In the genomic region with DNA sequence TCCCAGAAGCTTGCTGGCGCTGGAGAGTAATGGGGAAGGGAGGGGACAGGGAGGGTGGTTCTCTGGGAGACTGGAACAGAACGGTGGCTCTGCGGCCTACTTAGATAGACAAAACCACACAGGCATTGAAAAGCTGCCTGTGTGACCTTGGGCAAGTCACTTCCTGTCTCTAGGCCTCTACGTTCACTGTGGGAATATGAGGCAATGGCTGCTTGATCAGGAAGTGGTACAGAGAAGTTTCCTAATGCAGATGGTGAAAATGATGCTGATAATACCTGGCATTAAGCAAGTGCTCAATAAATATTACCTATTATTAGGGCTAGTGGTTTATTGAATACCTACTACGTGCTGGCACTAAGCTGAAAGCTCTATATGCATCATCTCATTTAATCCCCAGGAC, we compare ENCODE assay signal across 1 cellular context.
TF ChIP-seq lines count a peak whose summit lies in the region.

No MANE protein-coding gene starts in this region.

TF ChIP-seq in SK-N-SH, 30 proteins besides CTCF, POLR2A, EP300 and RAD21 (continued from another document):
- TF ChIP-seq, protein P1, sequence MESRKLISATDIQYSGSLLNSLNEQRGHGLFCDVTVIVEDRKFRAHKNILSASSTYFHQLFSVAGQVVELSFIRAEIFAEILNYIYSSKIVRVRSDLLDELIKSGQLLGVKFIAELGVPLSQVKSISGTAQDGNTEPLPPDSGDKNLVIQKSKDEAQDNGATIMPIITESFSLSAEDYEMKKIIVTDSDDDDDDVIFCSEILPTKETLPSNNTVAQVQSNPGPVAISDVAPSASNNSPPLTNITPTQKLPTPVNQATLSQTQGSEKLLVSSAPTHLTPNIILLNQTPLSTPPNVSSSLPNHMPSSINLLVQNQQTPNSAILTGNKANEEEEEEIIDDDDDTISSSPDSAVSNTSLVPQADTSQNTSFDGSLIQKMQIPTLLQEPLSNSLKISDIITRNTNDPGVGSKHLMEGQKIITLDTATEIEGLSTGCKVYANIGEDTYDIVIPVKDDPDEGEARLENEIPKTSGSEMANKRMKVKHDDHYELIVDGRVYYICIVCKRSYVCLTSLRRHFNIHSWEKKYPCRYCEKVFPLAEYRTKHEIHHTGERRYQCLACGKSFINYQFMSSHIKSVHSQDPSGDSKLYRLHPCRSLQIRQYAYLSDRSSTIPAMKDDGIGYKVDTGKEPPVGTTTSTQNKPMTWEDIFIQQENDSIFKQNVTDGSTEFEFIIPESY (IDR thresholded peaks at IDR 0.05; ENCODE audit: borderline replicate concordance, low read depth): no peak
- no peak for TF ChIP-seq MXI1 (IDR thresholded peaks at IDR 0.05; ENCODE audit: low read depth, low read length)
- no peak for TF ChIP-seq NFIC (IDR thresholded peaks at IDR 0.05; ENCODE audit: borderline replicate concordance)
- no peak for TF ChIP-seq TAF1 (IDR thresholded peaks at IDR 0.05; ENCODE audit: borderline replicate concordance, low read depth, low read length)
- TF ChIP-seq, protein P2, sequence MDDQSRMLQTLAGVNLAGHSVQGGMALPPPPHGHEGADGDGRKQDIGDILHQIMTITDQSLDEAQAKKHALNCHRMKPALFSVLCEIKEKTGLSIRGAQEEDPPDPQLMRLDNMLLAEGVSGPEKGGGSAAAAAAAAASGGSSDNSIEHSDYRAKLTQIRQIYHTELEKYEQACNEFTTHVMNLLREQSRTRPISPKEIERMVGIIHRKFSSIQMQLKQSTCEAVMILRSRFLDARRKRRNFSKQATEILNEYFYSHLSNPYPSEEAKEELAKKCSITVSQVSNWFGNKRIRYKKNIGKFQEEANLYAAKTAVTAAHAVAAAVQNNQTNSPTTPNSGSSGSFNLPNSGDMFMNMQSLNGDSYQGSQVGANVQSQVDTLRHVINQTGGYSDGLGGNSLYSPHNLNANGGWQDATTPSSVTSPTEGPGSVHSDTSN (IDR thresholded peaks at IDR 0.05): no peak
TF ChIP-seq in SK-N-SH: peak in this region for 0.
